In the genomic region with DNA sequence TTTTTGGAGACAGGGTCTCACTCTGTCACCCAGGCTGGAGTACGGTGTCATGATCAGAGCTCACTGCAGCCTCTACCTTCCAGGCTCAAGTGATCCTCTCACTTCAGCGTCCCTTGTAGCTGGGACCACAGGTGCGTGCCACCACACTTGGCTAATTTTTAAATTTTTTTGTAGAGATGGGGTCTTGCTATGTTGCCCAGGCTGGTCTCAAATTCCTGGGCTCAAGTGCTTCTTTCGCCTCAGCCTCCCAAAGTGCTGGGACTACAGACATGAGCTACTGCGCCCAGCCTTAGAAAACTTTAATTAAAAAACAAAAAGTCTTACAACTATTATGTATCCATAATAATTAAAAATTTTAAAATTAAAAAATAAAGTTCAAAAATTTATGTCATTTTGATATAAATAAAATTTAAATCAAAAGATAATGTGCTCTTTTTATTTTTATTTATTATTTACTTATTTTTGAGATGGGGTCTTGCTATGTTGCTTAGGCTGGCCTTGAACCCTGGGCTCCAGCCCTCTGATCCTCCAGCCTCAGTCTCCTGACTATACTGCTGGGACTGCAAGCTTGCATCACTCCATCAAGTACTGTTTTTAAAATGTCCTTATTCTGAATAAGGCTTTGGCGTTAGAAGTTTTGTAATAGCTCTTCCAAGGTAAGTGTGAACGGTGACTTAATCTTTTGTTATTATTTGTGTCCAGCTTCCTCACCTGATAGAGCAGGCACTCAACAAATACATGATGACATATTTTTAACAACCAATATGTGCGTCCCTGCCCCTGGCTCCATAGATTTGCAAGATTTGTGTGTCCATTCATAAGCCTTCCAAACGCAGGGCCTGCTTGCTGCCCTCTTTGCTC, we compare ENCODE assay signal across 8 cellular contexts. TPM values are rescaled to one million over a fixed set of nuclear protein-coding genes. Genes with fewer than 3 reads are reported as not detected.
A peak's percentile ranks its signal among the peaks of the same experiment; 100 is the strongest.
DNase-seq lines count a peak whose midpoint lies in the region; ATAC-seq and TF ChIP-seq lines count a peak whose summit lies in the region.

No MANE protein-coding gene starts in this region.

- H3K9me3 ChIP-seq in thyroid gland = no peaks in the 10 kb centered on the region

- intact Hi-C loops in thyroid gland (cut with DNase I) = no loop called here

- H3K4me3 ChIP-seq in ACC112 (ENCODE audit: low read depth, low read length) (peak overlapping the region; percentile 90), HFF-Myc (replicated peaks; ENCODE audit: low read depth, low read length) (peak overlapping the region; percentile 72), thyroid gland (replicated peaks in 1 of 3) (peak overlapping the region in 2 of 3 donors; percentile 34 to 39)

- H3K36me3 ChIP-seq in ACC112 (ENCODE audit: insufficient read depth, low read length) (peaks cover 21% of the 10 kb centered on the region), thyroid gland (no peaks in the 10 kb centered on the region)

- TF ChIP-seq POLR2A in thyroid gland (IDR thresholded peaks at IDR 0.05) = no peak

- H3K4me1 ChIP-seq in ACC112 (ENCODE audit: control insufficient read depth, insufficient read depth, low read length, unreplicated experiment) = peaks cover 22% of the 10 kb centered on the region
- H3K4me1 ChIP-seq in thyroid gland = peaks cover 5 to 14% of the 10 kb centered on the region in 2 donors

- H3K27ac ChIP-seq in ACC112 (ENCODE audit: low read depth, low read length) (peak overlapping the region; percentile 78), thyroid gland (peak overlapping the region; percentile 80 to 87 (median 82))

- 77 to 78% methylated on average over 9 of the region's 9 CpGs for whole genome bisulfite sequencing in thyroid gland, 2 donors

- no peak for TF ChIP-seq CTCF in HFF-Myc (IDR thresholded peaks at IDR 0.05; ENCODE audit: low read depth, low read length, missing control alignments)
- no peak for TF ChIP-seq CTCF in thyroid gland (IDR thresholded peaks at IDR 0.05)

- ATAC-seq in HG03159 (IDR thresholded peaks at IDR 0.05; ENCODE audit: unreplicated experiment) = no peak

- peaks cover 39% of the 10 kb centered on the region for H3K79me2 ChIP-seq in ACC112 (ENCODE audit: control insufficient read depth, insufficient read depth, low read length, unreplicated experiment)

- H2AFZ ChIP-seq in ACC112 (ENCODE audit: low read length, unreplicated experiment) = peak overlapping the region; percentile 76

- DNase-seq in HFF-Myc (ENCODE audit: extremely low read depth, low read depth) (no peak), amniotic epithelial cell (ENCODE audit: low read depth) (peak; percentile 34), kidney tubule cell (ENCODE audit: low spot score) (peak; percentile 21), thyroid gland (no peak)
- no peak for DNase-seq in effector CD8-positive, alpha-beta T cell (lab: John Stamatoyannopoulos, UW)
- no peak for DNase-seq in activated CD4-positive, CD25-positive, alpha-beta regulatory T cell (lab: John Stamatoyannopoulos, UW)

- H3K27me3 ChIP-seq in ACC112 (ENCODE audit: insufficient read depth, low read length) (no peaks in the 10 kb centered on the region), thyroid gland (no peaks in the 10 kb centered on the region)

RNA-seq across cellular contexts. Expression of gene C1RL, which starts 1.6 kb away (rescaled TPM):
- total RNA-seq in thyroid gland = 100 to 1,000 TPM in 1 of 4 donors, 10 to 100 TPM in 3; 39.2 to 153 (median 59.5) TPM

RNA-seq across cellular contexts. Expression of gene C1R, which starts 15.2 kb away (rescaled TPM):
- total RNA-seq in thyroid gland = 100 to 1,000 TPM; 132 to 545 (median 312) TPM

RNA-seq across cellular contexts. Expression of gene RBP5, which starts 21.3 kb away (rescaled TPM):
- 1 to 10 TPM in 2 of 4 donors, not detected in 2; 2.8 to 4.5 TPM for total RNA-seq in thyroid gland

RNA-seq across cellular contexts. Expression of gene CLSTN3, which starts 22.8 kb away (rescaled TPM):
- total RNA-seq in thyroid gland = 10 to 100 TPM; 18.0 to 53.4 (median 37.3) TPM

RNA-seq across cellular contexts. Expression of gene C1S, which starts 46.9 kb away (rescaled TPM):
- 100 to 1,000 TPM; 137 to 470 (median 255) TPM for total RNA-seq in thyroid gland

Comparison
In these comparisons a context has a peak if more than half of its experiments do, and no peak if none do; other contexts are left out.
1. H3K4me3 ChIP-seq: peak in every context shown above with its lines; median percentile 90 in ACC112; 72 in HFF-Myc; 36 in thyroid gland.
2. DNase-seq: peak in amniotic epithelial cell (single experiment) and kidney tubule cell (single experiment); none in HFF-Myc (single experiment), thyroid gland (0 of 2), effector CD8-positive, alpha-beta T cell (single experiment) and activated CD4-positive, CD25-positive, alpha-beta regulatory T cell (0 of 4).